ENCODE assay signal across 24 cellular contexts in the genomic region with DNA sequence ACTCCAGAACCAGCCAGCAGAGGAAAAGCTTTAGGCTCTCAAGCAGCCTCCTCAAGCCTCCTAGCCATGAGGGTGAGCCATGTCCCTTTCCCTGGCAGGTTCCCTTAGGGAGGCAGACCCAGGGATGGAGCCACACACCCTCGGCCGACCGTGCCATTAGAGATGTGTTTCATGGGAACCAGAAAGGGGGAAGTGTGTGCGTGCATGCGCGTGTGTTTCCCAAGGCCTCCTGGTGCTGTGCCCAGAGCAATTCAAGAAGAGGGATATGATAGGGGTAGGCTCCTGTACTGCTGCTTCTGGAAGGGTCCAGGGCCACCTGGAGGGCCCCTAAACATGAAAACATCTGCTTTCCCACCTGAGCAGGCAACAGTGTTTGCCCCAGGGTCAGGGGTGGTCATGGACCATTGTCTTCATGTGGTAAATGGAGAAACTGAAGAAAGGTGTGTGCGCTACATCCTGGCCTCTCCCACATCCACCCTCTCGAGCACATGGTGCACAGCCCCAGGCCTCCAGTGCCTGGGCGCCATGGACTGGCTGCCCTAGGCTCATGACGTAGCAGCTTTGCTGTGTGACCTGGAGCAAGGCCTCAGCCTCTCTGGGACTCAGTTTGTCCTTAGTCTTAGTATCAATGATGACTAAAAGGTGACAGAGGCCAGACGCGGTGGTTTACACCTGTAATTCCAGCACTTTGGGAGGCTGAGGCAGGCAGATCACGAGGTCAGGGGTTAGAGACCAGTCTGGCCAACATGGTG.
"Had no signal": no experiment of that assay in that cellular context is flagged by ENCODE, and none has a peak within 500 bp of the region (broad histone marks: within the 10 kb centered on the region; RNA-seq: fewer than 3 reads in every experiment).

No MANE protein-coding gene starts in this region.

- DNase-seq: activated CD4-positive, alpha-beta T cell treated with anti-CD3 and anti-CD28 coated beads for 1 hour; activated effector memory CD4-positive, alpha-beta T cell treated with Interleukin-2 at 50 U/mL for 16 hours; activated naive CD4-positive, alpha-beta T cell treated with anti-CD3 and anti-CD28 coated beads for 36 hours; activated naive CD8-positive, alpha-beta T cell treated with anti-CD3 and anti-CD28 coated beads, Interleukin-2, amount 10 ng/mL, durations not matched to agents 7 days and 5 days; activated T-cell treated with anti-CD3 and anti-CD28 coated beads, Interleukin-2, amount 50 U/mL, for 48 hours; amniotic stem cell; cerebellar nuclear complex; cortex of kidney; endodermal cell; esophagus squamous epithelium; gastrocnemius medialis; hippocampal formation; left ventricle myocardium superior; mammary epithelial cell; midbrain; natural killer cell; nucleus accumbens; right lobe of liver; stimulated activated CD4-positive, alpha-beta T cell treated with anti-CD3 and anti-CD28 coated beads, Interleukin-1b, Interleukin-23, amount 100 ng/mL, for 48 hours; stimulated activated naive CD8-positive, alpha-beta T cell treated with anti-CD3 and anti-CD28 coated beads, Interleukin-15, amount 100 ng/mL, for 72 hours; transverse colon had no signal

- H3K27ac ChIP-seq: esophagus squamous epithelium, gastrocnemius medialis, parathyroid adenoma, right lobe of liver, skin epidermis, suprapubic skin, transverse colon had no signal

- H3K27me3 ChIP-seq: gastrocnemius medialis, right lobe of liver, transverse colon had no signal

- H3K9me3 ChIP-seq: esophagus squamous epithelium, gastrocnemius medialis, right lobe of liver, suprapubic skin, transverse colon had no signal

- H3K9ac ChIP-seq: parathyroid adenoma had no signal

- H3K36me3 ChIP-seq: esophagus squamous epithelium, gastrocnemius medialis, right lobe of liver, suprapubic skin, transverse colon had no signal

- H3K4me3 ChIP-seq: esophagus squamous epithelium, gastrocnemius medialis, right lobe of liver, skin epidermis, suprapubic skin, transverse colon had no signal

- H2AFZ ChIP-seq: parathyroid adenoma had no signal

- H3K4me1 ChIP-seq: esophagus squamous epithelium, gastrocnemius medialis, parathyroid adenoma, right lobe of liver, transverse colon had no signal
